14 cellular contexts compared by ENCODE assay signal in the genomic region with DNA sequence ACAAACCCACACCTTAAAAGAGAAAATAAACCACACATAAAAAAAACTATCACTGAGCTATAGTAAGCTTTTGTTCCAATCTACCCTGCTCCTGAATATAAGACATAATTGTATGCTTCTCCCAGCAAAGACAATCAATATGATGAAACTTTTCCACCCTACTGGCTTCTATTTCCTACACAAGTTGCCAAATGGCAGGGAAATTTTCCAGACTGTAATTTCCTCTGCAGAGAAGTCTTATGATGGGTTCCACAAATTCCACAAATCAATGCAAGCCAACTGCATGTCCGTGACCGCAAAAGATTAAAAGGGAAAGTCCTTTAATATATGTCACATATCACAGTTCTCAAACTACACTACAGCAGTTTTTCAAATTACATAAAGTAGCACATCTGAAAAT.
DNase-seq lines count a peak whose midpoint lies in the region; ATAC-seq and TF ChIP-seq lines count a peak whose summit lies in the region.
"Had no signal": no experiment of that assay in that cellular context is flagged by ENCODE, and none has a peak within 500 bp of the region (broad histone marks: within the 10 kb centered on the region; RNA-seq: fewer than 3 reads in every experiment).

No MANE protein-coding gene starts in this region.

- no peak for TF ChIP-seq CTCF in astrocyte of the cerebellum (IDR thresholded peaks at IDR 0.05; ENCODE audit: low read depth, low read length, missing control alignments)

- H3K4me3 ChIP-seq in astrocyte of the cerebellum (ENCODE audit: low read depth, low read length), result no peak overlapping the region
- H3K4me3 ChIP-seq: tibial artery had no signal

- in situ Hi-C loops in astrocyte of the cerebellum (cut with HindIII; ENCODE audit: low sequenced_read_pairs), result no loop called here

- ATAC-seq in HG02885 (IDR thresholded peaks at IDR 0.05; ENCODE audit: poor library complexity, unreplicated experiment) (no peak), GM19455 (IDR thresholded peaks at IDR 0.05; ENCODE audit: unreplicated experiment) (no peak)
- no peak for ATAC-seq in stimulated activated naive CD8-positive, alpha-beta T cell treated with anti-CD3 and anti-CD28 coated beads, Interleukin-15, Interleukin-2, amounts not matched to agents 100 U/mL and 50 U/mL, for 24 hours

- DNase-seq in Daoy (ENCODE audit: low read depth) (peak; percentile 32), astrocyte of the cerebellum (ENCODE audit: low read depth) (peak; percentile 69), foreskin melanocyte (peak; percentile 84), renal cortical epithelial cell (ENCODE audit: low read depth) (peak; percentile 68), NCI-H446 (lab: John Stamatoyannopoulos, UW) (no peak)
- no peak for DNase-seq in stimulated activated naive CD8-positive, alpha-beta T cell treated with anti-CD3 and anti-CD28 coated beads, Interleukin-15, Interleukin-2, amounts not matched to agents 100 U/mL and 50 U/mL, for 24 hours
- DNase-seq: activated CD4-positive, alpha-beta memory T cell treated with anti-CD3 and anti-CD28 coated beads for 36 hours; activated naive CD4-positive, alpha-beta T cell treated with anti-CD3 and anti-CD28 coated beads, Interleukin-2, amount 10 ng/mL, durations not matched to agents 7 days and 5 days; effector CD4-positive, alpha-beta T cell; NCI-H1417; NK-92 treated with Interleukin-12 subunit alpha and Interleukin-12 subunit beta, amount 100 ng/mL, for 24 hours; tibial artery had no signal

Comparison
In these comparisons a context has a peak if more than half of its experiments do, and no peak if none do; other contexts are left out.
1. DNase-seq: peak in Daoy (single experiment), astrocyte of the cerebellum (single experiment), foreskin melanocyte (single experiment) and renal cortical epithelial cell (single experiment); none in stimulated activated naive CD8-positive, alpha-beta T cell treated with anti-CD3 and anti-CD28 coated beads, Interleukin-15, Interleukin-2, amounts not matched to agents 100 U/mL and 50 U/mL, for 24 hours (single experiment) and NCI-H446 (0 of 2).